18 cellular contexts compared by ENCODE assay signal in the genomic region with DNA sequence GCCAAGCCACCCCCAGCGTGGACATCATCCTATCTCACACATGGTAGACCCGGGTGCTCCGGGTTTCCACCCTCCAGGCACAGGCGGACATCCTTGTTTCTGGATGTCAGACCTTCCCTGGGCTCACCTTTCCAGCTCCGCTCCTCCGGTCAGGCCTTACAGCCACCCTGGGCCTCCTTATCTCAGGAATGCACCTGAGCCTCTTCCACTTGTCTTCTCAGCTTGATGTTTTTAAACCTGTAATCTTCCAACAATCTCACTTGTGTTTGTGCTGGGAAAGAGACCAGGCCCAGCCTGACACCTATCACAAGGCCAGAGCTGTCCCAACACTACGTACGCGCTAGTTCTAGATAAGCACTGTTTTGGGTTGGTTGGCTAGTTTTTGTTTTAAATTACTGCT.
"Had no signal": no experiment of that assay in that cellular context is flagged by ENCODE, and none has a peak within 500 bp of the region (broad histone marks: within the 10 kb centered on the region; RNA-seq: fewer than 3 reads in every experiment).

No MANE protein-coding gene starts in this region.

- H3K4me1 Mint-ChIP-seq: activated naive CD4-positive, alpha-beta T cell treated with anti-CD3 and anti-CD28 coated beads, Interleukin-2, amount 10 ng/mL, durations not matched to agents 7 days and 5 days; activated naive CD8-positive, alpha-beta T cell treated with anti-CD3 and anti-CD28 coated beads, Interleukin-2, amount 50 U/mL, for 24 hours had no signal

- ATAC-seq: activated naive CD8-positive, alpha-beta T cell treated with anti-CD3 and anti-CD28 coated beads, Interleukin-2, amount 50 U/mL, for 24 hours; activated T-cell treated with anti-CD3 and anti-CD28 coated beads, Interleukin-2, amount 50 U/mL, for 4 hours; naive thymus-derived CD4-positive, alpha-beta T cell; pancreas had no signal

- H3K27ac Mint-ChIP-seq: activated naive CD4-positive, alpha-beta T cell treated with anti-CD3 and anti-CD28 coated beads, Interleukin-2, amount 10 ng/mL, durations not matched to agents 7 days and 5 days; activated naive CD8-positive, alpha-beta T cell treated with anti-CD3 and anti-CD28 coated beads, Interleukin-2, amount 50 U/mL, for 24 hours; naive thymus-derived CD4-positive, alpha-beta T cell had no signal

- H3K27me3 ChIP-seq: colonic mucosa, pancreas, tibial artery had no signal

- H3K4me3 Mint-ChIP-seq: activated naive CD4-positive, alpha-beta T cell treated with anti-CD3 and anti-CD28 coated beads, Interleukin-2, amount 10 ng/mL, durations not matched to agents 7 days and 5 days; activated naive CD8-positive, alpha-beta T cell treated with anti-CD3 and anti-CD28 coated beads, Interleukin-2, amount 50 U/mL, for 24 hours; activated T-cell treated with anti-CD3 and anti-CD28 coated beads, Interleukin-2, amount 50 U/mL, for 4 hours; brain; naive thymus-derived CD4-positive, alpha-beta T cell had no signal

- H3K27me3 Mint-ChIP-seq: activated naive CD4-positive, alpha-beta T cell treated with anti-CD3 and anti-CD28 coated beads, Interleukin-2, amount 10 ng/mL, durations not matched to agents 7 days and 5 days; activated naive CD8-positive, alpha-beta T cell treated with anti-CD3 and anti-CD28 coated beads, Interleukin-2, amount 50 U/mL, for 24 hours; brain; naive thymus-derived CD4-positive, alpha-beta T cell had no signal

- H3K4me1 ChIP-seq: colonic mucosa, pancreas, tibial artery had no signal

- H3K36me3 ChIP-seq: colonic mucosa had no signal

- H3K36me3 Mint-ChIP-seq: activated naive CD4-positive, alpha-beta T cell treated with anti-CD3 and anti-CD28 coated beads, Interleukin-2, amount 10 ng/mL, durations not matched to agents 7 days and 5 days; naive thymus-derived CD4-positive, alpha-beta T cell had no signal

- H3K9me3 Mint-ChIP-seq: activated naive CD4-positive, alpha-beta T cell treated with anti-CD3 and anti-CD28 coated beads, Interleukin-2, amount 10 ng/mL, durations not matched to agents 7 days and 5 days; activated naive CD8-positive, alpha-beta T cell treated with anti-CD3 and anti-CD28 coated beads, Interleukin-2, amount 50 U/mL, for 24 hours; activated T-cell treated with anti-CD3 and anti-CD28 coated beads, Interleukin-2, amount 50 U/mL, for 4 hours; brain had no signal

- H3K4me3 ChIP-seq: colonic mucosa, pancreas, tibial artery had no signal

- H3K9me3 ChIP-seq: colonic mucosa, pancreas, tibial artery had no signal

- H3K27ac ChIP-seq: colonic mucosa, pancreas, tibial artery had no signal

- DNase-seq: activated CD4-positive, alpha-beta T cell treated with anti-CD3 and anti-CD28 coated beads for 48 hours; activated CD4-positive, CD25-positive, alpha-beta regulatory T cell; activated CD8-positive, alpha-beta memory T cell treated with anti-CD3 and anti-CD28 coated beads, Interleukin-2, amount 50 U/mL, for 4 hours; activated effector memory CD4-positive, alpha-beta T cell treated with Interleukin-2 at 50 U/mL for 16 hours; activated naive CD4-positive, alpha-beta T cell treated with anti-CD3 and anti-CD28 coated beads, Interleukin-2, amount 10 ng/mL, durations not matched to agents 7 days and 5 days; activated naive CD8-positive, alpha-beta T cell treated with anti-CD3 and anti-CD28 coated beads, Interleukin-2, amount 50 U/mL, for 24 hours; activated T-cell treated with anti-CD3 and anti-CD28 coated beads, Interleukin-2, amount 50 U/mL, for 4 hours; anterior cingulate cortex; central memory CD4-positive, alpha-beta T cell; colonic mucosa; mesenchymal stem cell; naive thymus-derived CD4-positive, alpha-beta T cell; pancreas; stimulated activated CD4-positive, alpha-beta T cell treated with anti-CD3 and anti-CD28 coated beads, Interleukin-12 subunit alpha, Interleukin-12 subunit beta, amount 100 ng/mL, for 4 hours; stimulated activated CD4-positive, alpha-beta T cell treated with anti-CD3 and anti-CD28 coated beads, Interleukin-1b, Interleukin-23, amount 100 ng/mL, for 48 hours; stimulated activated naive CD4-positive, alpha-beta T cell treated with Interleukin-2 at 50 U/mL for 16 hours; tibial artery had no signal
